In the genomic region with DNA sequence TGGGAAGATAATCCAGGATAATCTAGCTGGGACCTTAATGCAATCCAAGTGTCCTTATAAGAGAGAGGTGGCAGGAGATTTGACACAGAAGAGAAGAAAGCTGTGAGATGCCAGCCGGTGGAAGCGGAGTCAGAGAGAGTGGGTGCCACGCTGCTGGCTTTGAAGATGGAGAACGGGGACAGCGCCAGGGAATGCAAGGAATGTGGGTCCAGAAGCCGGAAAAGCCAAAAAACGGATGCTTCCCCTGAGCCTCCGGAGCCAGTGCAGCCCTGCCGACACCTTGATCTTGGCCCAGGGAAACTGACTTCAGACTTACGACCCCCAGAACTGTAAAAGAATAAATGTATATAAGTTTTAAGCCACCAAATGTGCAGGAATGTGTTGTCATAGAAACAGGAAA, we compare ENCODE assay signal across 27 cellular contexts.
DNase-seq lines count a peak whose midpoint lies in the region; TF ChIP-seq lines count a peak whose summit lies in the region.
"Had no signal": no experiment of that assay in that cellular context is flagged by ENCODE, and none has a peak within 500 bp of the region (broad histone marks: within the 10 kb centered on the region; RNA-seq: fewer than 3 reads in every experiment).

No MANE protein-coding gene starts in this region.

- H3K4me3 ChIP-seq in AG10803 (ENCODE audit: low read length): no peak overlapping the region
- H3K4me3 ChIP-seq: BLaER1, HAP-1, SJSA1 had no signal

- DNase-seq in AG10803 (ENCODE audit: low read depth): peak; percentile 44
- DNase-seq in NCI-H524 treated with DMSO at 0.1 percent for 48 hours (lab: John Stamatoyannopoulos, UW): peak; percentile 77
- peak; percentile 27 for DNase-seq in dermis blood vessel endothelial cell
- no peak for DNase-seq in nephron progenitor cell
- no peak for DNase-seq in GOT3 (lab: John Stamatoyannopoulos, UW)
- no peak for DNase-seq in DMS53 treated with DMSO at 0.1 percent for 48 hours (lab: John Stamatoyannopoulos, UW; ENCODE audit: unreplicated experiment)
- DNase-seq in iPS-NIHi11 (ENCODE audit: low spot score): no peak
- no peak for DNase-seq in NCI-H510A treated with DMSO at 0.1 percent for 48 hours (lab: John Stamatoyannopoulos, UW)
- DNase-seq: 8988T; CD4-positive, CD25-positive, alpha-beta regulatory T cell; GDM1; HFFc6; Karpas-422; NCI-H1092; NCI-H1436; NCI-H187; NCI-H2081 treated with DMSO at 0.1 percent for 48 hours; NCI-H2171; NCI-H226; NCI-H510A; NCI-H774; Right ventricle myocardium superior; RPMI8226; T-cell had no signal

- H3K27ac Mint-ChIP-seq in nephron progenitor cell: peak overlapping the region; percentile 15
- H3K27ac Mint-ChIP-seq: CD4-positive, CD25-positive, alpha-beta regulatory T cell; HFFc6; T-cell had no signal

- no peaks in the 10 kb centered on the region for H3K27me3 Mint-ChIP-seq in nephron progenitor cell (ENCODE audit: low read depth, poor library complexity)

- no peak for TF ChIP-seq CTCF in AG10803 (conservative IDR thresholded peaks at IDR 0.05; ENCODE audit: low read length)
- TF ChIP-seq CTCF in nephron progenitor cell (IDR thresholded peaks at IDR 0.05): no peak

- no peaks in the 10 kb centered on the region for H3K36me3 Mint-ChIP-seq in nephron progenitor cell (ENCODE audit: low read depth)
- H3K36me3 Mint-ChIP-seq: CD4-positive, CD25-positive, alpha-beta regulatory T cell; T-cell had no signal

- peaks cover 3% of the 10 kb centered on the region for H3K9me3 Mint-ChIP-seq in nephron progenitor cell
- H3K9me3 Mint-ChIP-seq: CD4-positive, CD25-positive, alpha-beta regulatory T cell; HFFc6; T-cell had no signal

- peaks cover 52% of the 10 kb centered on the region for H3K4me1 Mint-ChIP-seq in nephron progenitor cell

- no peak overlapping the region for H3K4me3 Mint-ChIP-seq in nephron progenitor cell
- H3K4me3 Mint-ChIP-seq: CD4-positive, CD25-positive, alpha-beta regulatory T cell; HFFc6; T-cell had no signal

Comparison
In these comparisons a context has a peak if more than half of its experiments do, and no peak if none do; other contexts are left out.
1. DNase-seq: peak in AG10803 (single experiment), NCI-H524 treated with DMSO at 0.1 percent for 48 hours (single experiment) and dermis blood vessel endothelial cell (single experiment); none in nephron progenitor cell (single experiment), GOT3 (single experiment), DMS53 treated with DMSO at 0.1 percent for 48 hours (single experiment), iPS-NIHi11 (single experiment) and NCI-H510A treated with DMSO at 0.1 percent for 48 hours (single experiment).